Comparison of ENCODE assay signal across 1 cellular context in the genomic region with DNA sequence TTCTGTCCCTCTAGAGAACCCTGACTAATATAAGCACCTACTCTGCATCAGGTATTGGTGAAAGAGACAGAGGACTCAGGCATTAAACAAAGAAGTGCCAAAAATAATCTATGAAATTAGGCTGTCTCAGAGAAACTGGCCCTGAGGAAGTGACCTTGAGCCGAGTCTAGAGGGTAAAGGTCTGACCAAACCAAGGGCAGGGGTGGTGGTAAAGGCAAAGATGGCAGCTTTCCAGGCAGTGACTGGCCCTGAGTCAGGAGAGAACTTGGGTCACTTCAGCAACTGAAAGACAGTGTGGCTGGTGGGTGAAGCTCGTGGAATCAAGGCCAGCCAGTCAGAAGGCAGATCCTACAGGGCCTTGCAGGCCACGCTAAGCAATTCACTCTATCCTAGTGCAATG.
TF ChIP-seq lines count a peak whose summit lies in the region.

No MANE protein-coding gene starts in this region.

TF ChIP-seq in liver, 16 proteins besides CTCF, POLR2A, EP300 and RAD21 (continued from another document):
- TF ChIP-seq, protein P1, sequence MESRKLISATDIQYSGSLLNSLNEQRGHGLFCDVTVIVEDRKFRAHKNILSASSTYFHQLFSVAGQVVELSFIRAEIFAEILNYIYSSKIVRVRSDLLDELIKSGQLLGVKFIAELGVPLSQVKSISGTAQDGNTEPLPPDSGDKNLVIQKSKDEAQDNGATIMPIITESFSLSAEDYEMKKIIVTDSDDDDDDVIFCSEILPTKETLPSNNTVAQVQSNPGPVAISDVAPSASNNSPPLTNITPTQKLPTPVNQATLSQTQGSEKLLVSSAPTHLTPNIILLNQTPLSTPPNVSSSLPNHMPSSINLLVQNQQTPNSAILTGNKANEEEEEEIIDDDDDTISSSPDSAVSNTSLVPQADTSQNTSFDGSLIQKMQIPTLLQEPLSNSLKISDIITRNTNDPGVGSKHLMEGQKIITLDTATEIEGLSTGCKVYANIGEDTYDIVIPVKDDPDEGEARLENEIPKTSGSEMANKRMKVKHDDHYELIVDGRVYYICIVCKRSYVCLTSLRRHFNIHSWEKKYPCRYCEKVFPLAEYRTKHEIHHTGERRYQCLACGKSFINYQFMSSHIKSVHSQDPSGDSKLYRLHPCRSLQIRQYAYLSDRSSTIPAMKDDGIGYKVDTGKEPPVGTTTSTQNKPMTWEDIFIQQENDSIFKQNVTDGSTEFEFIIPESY (IDR thresholded peaks at IDR 0.05), result no peak
TF ChIP-seq in liver: peak in this region for 2.
